ENCODE assay signal across 25 cellular contexts in the genomic region with DNA sequence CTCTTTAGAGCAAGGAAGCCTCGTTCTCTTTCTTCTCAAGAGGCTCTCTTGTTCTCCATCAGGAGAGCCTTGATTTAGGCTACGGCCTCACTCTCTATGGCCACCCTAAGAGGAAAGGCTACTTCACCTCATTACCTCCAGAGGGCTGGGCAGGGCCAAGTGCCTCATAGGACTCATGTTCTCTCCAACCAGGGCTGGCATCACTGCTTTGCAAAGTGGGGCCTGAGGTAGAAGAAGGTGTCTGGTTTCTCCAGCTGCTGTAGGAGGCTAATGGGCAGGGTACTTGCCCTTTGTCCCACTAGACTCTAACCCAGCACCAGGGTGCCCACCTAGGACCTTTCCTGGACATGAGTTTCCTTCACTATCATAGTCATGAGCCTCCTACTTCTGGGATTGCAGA. TPM values are rescaled to one million over a fixed set of nuclear protein-coding genes. Genes with fewer than 3 reads are reported as not detected.
"Had no signal": no experiment of that assay in that cellular context is flagged by ENCODE, and none has a peak within 500 bp of the region (broad histone marks: within the 10 kb centered on the region; RNA-seq: fewer than 3 reads in every experiment).

No MANE protein-coding gene starts in this region.

- DNase-seq: activated CD4-positive, CD25-positive, alpha-beta regulatory T cell; activated CD8-positive, alpha-beta memory T cell treated with anti-CD3 and anti-CD28 coated beads, Interleukin-2, amount 50 U/mL, for 4 hours; activated CD8-positive, alpha-beta T cell treated with anti-CD3 and anti-CD28 coated beads for 36 hours; activated naive CD4-positive, alpha-beta T cell; activated T-cell treated with anti-CD3 and anti-CD28 coated beads, Interleukin-2, amount 50 U/mL, for 72 hours; aorta; MG63; MV-4-11; NCI-H1092 treated with DMSO at 0.1 percent for 48 hours; NCI-H1417 treated with DMSO at 0.1 percent for 48 hours; NCI-H2029; NCI-H2107; NCI-H510A treated with DMSO at 0.1 percent for 48 hours; NCI-H69; NK-92 treated with Interleukin-12 subunit alpha and Interleukin-12 subunit beta, amount 100 ng/mL, for 24 hours; OCI-M1; RPMI8226; SK-N-SH; T-helper 1 cell had no signal

- H3K4me3 ChIP-seq: MG63 had no signal

- H3K4me2 ChIP-seq: SK-N-SH had no signal

- H3K27ac ChIP-seq: VCaP had no signal

- H3K9me3 ChIP-seq: MG63, SK-N-SH had no signal

- ATAC-seq: activated CD8-positive, alpha-beta T cell treated with anti-CD3 and anti-CD28 coated beads for 36 hours; activated T-cell treated with anti-CD3 and anti-CD28 coated beads, Interleukin-2, amount 50 U/mL, for 72 hours; Panc1; Right ventricle myocardium inferior had no signal

RNA-seq across cellular contexts. Expression of a gene that starts 15.3 kb away (rescaled TPM):
- total RNA-seq: activated CD8-positive, alpha-beta T cell treated with anti-CD3 and anti-CD28 coated beads for 36 hours; activated T-helper 2 cell treated with anti-CD3 and anti-CD28 coated beads, Interferon-gamma antibody, Interleukin-2, Interleukin-4, amounts not matched to agents 10 μg/mL and 5 μg/mL and 100 μg/mL, durations not matched to agents 14 hours and 24 hours and 36 hours; bronchial epithelial cell; T-helper 2 cell treated with Interferon-gamma antibody and Interleukin-4, amounts not matched to agents 100 ng/mL and 5 ng/mL, for 36 hours had no signal
